8 cellular contexts compared by ENCODE assay signal in genomic region chr1:202545647-202546303, GRCh38.
A peak's percentile ranks its signal among the peaks of the same experiment; 100 is the strongest.
DNase-seq lines count a peak whose midpoint lies in the region; ATAC-seq, FAIRE-seq and TF ChIP-seq lines count a peak whose summit lies in the region.
"Not testable (repeated sequence)": the region's sequence is repeated elsewhere in the genome, so short reads cannot be mapped to it uniquely, and the experiment has no call there.

No MANE protein-coding gene starts in this region.

- intact Hi-C loops in left ventricle myocardium inferior (cut with micrococcal nuclease); psoas muscle (cut with DNase I): not testable (repeated sequence)

- H3K27ac ChIP-seq in coronary artery (peak overlapping the region; percentile 78 to 88), left ventricle myocardium inferior (replicated peaks) (peak overlapping the region; percentile 65), muscle layer of colon (ENCODE audit: low read depth, low read length) (peak overlapping the region; percentile 52), psoas muscle (peak overlapping the region; percentile 75), upper lobe of left lung (peak overlapping the region in 3 of 4 donors; percentile 13 to 51 (median 38))

- H3K36me3 ChIP-seq in left ventricle myocardium inferior; muscle layer of colon (ENCODE audit: insufficient read depth, low read length); psoas muscle (ENCODE audit: insufficient read depth in 1 of 2, low read depth in 1 of 2); upper lobe of left lung: not testable (repeated sequence)

- not testable (repeated sequence) for DNase-seq in H54 (ENCODE audit: insufficient read length, low spot score); coronary artery (ENCODE audit: low spot score); left ventricle myocardium inferior; psoas muscle; upper lobe of left lung

- not testable (repeated sequence) for TF ChIP-seq POLR2A in H54 (IDR thresholded peaks at IDR 0.05; ENCODE audit: low read depth, low read length); upper lobe of left lung (IDR thresholded peaks at IDR 0.05)

- TF ChIP-seq CTCF in coronary artery (IDR thresholded peaks at IDR 0.05); left ventricle myocardium inferior (IDR thresholded peaks at IDR 0.05; ENCODE audit: borderline replicate concordance); psoas muscle (IDR thresholded peaks at IDR 0.05); upper lobe of left lung (IDR thresholded peaks at IDR 0.05): not testable (repeated sequence)

- not testable (repeated sequence) for H3K27me3 ChIP-seq in left ventricle myocardium inferior (ENCODE audit: low read depth); muscle layer of colon (ENCODE audit: control insufficient read depth in 1 of 2, insufficient read depth in 2 of 2, low read length in 2 of 2); psoas muscle (ENCODE audit: insufficient read depth in 3 of 3, low read length in 2 of 3); upper lobe of left lung

- H3K9me3 ChIP-seq in left ventricle myocardium inferior (replicated peaks); muscle layer of colon (ENCODE audit: low read length); psoas muscle; upper lobe of left lung: not testable (repeated sequence)

- not testable (repeated sequence) for TF ChIP-seq EP300 in upper lobe of left lung (IDR thresholded peaks at IDR 0.05)

- H3K36me3 Mint-ChIP-seq in stimulated activated memory B cell treated with anti-CD40 and anti-IgM and Interleukin-4, amounts not matched to agents 10 μg/mL and 1 μg/mL and 100 μg/mL, for 72 hours: not testable (repeated sequence)

- 16 to 27% (median 17%) methylated on average over 3 of the region's 3 CpGs for WGBS in psoas muscle, 3 donors
- WGBS in upper lobe of left lung, 2 donors: 75 to 79% methylated on average over 3 of the region's 3 CpGs

- ATAC-seq in psoas muscle: peak; percentile 18 to 53 (median 48)
- ATAC-seq in stimulated activated memory B cell treated with anti-CD40 and anti-IgM and Interleukin-4, amounts not matched to agents 10 μg/mL and 1 μg/mL and 100 μg/mL, for 72 hours; upper lobe of left lung (ENCODE audit: low FRiP score in 2 of 2): not testable (repeated sequence)

- H3K4me1 ChIP-seq in left ventricle myocardium inferior (peaks cover 97% of the 10 kb centered on the region), muscle layer of colon (ENCODE audit: insufficient read depth, low read length) (peaks cover 25% of the 10 kb centered on the region), psoas muscle (peaks cover 50% of the 10 kb centered on the region)
- H3K4me1 ChIP-seq in upper lobe of left lung: not testable (repeated sequence)

- peak; percentile 65 for FAIRE-seq in H54 (lab: Jason Lieb, UNC)
- FAIRE-seq in TTC549 (lab: Jason Lieb, UNC): peak; percentile 34

- H3K4me3 ChIP-seq in coronary artery (peak overlapping the region; percentile 83), left ventricle myocardium inferior (peak overlapping the region; percentile 6), muscle layer of colon (ENCODE audit: low read depth in 1 of 2, low read length in 2 of 2) (peak overlapping the region in 1 of 2 donors; percentile 53)
- not testable (repeated sequence) for H3K4me3 ChIP-seq in psoas muscle, upper lobe of left lung

- H3K27ac Mint-ChIP-seq in stimulated activated memory B cell treated with anti-CD40 and anti-IgM and Interleukin-4, amounts not matched to agents 10 μg/mL and 1 μg/mL and 100 μg/mL, for 72 hours: peak overlapping the region; percentile 7

- H3K9ac ChIP-seq in muscle layer of colon (ENCODE audit: low read length): not testable (repeated sequence)

- not testable (repeated sequence) for H3K27me3 Mint-ChIP-seq in stimulated activated memory B cell treated with anti-CD40 and anti-IgM and Interleukin-4, amounts not matched to agents 10 μg/mL and 1 μg/mL and 100 μg/mL, for 72 hours

- H3K4me1 Mint-ChIP-seq in stimulated activated memory B cell treated with anti-CD40 and anti-IgM and Interleukin-4, amounts not matched to agents 10 μg/mL and 1 μg/mL and 100 μg/mL, for 72 hours: peaks cover 20% of the 10 kb centered on the region

- not testable (repeated sequence) for H3K4me3 Mint-ChIP-seq in stimulated activated memory B cell treated with anti-CD40 and anti-IgM and Interleukin-4, amounts not matched to agents 10 μg/mL and 1 μg/mL and 100 μg/mL, for 72 hours

- not testable (repeated sequence) for H3K9me3 Mint-ChIP-seq in stimulated activated memory B cell treated with anti-CD40 and anti-IgM and Interleukin-4, amounts not matched to agents 10 μg/mL and 1 μg/mL and 100 μg/mL, for 72 hours
